In the genomic region with DNA sequence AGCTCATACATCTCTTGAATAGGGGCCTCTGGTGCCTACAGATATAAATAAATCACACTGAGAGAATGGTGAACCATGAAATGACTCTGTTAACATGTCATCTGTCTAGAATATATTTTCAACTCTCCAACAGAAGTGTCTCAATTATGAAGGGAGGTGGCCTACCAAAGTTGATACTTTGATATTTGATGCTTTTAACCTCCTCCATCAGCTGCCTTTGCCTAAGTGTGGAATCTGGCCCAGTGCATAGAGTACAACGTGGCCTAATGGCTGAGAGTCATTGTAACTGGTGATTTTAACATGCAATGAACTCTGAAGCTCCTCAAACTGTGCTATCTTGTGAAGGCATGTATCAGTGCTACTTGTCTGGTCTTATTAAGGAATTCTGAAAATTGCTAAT, we compare ENCODE assay signal across 16 cellular contexts.
DNase-seq lines count a peak whose midpoint lies in the region; ATAC-seq, FAIRE-seq and TF ChIP-seq lines count a peak whose summit lies in the region.
"Had no signal": no experiment of that assay in that cellular context is flagged by ENCODE, and none has a peak within 500 bp of the region (broad histone marks: within the 10 kb centered on the region; RNA-seq: fewer than 3 reads in every experiment).

No MANE protein-coding gene starts in this region.

- H3K27ac ChIP-seq in substantia nigra (ENCODE audit: low read depth, low read length, poor library complexity, severe bottlenecking), result no peak overlapping the region
- H3K27ac ChIP-seq: tibial artery had no signal

- no peaks in the 10 kb centered on the region for H3K36me3 Mint-ChIP-seq in WTC11

- TF ChIP-seq CTCF in WTC11 (IDR thresholded peaks at IDR 0.05), result no peak

- H3K27ac Mint-ChIP-seq in WTC11, result no peak overlapping the region

- CTCF ChIA-PET in WTC11 (lab: Charles Lee), result no interaction called here

- H3K27me3 Mint-ChIP-seq in WTC11 (ENCODE audit: low read depth), result no peaks in the 10 kb centered on the region

- DNase-seq in DMS79 treated with DMSO at 0.1 percent for 48 hours (lab: John Stamatoyannopoulos, UW) (peak; percentile 86), NCI-H2029 (lab: John Stamatoyannopoulos, UW) (peak; percentile 68), NCI-H69 (lab: John Stamatoyannopoulos, UW) (peak; percentile 89), myocyte (ENCODE audit: low read depth) (peak; percentile 84), urothelium cell line (ENCODE audit: low spot score) (no peak), WTC11 (ENCODE audit: low spot score) (no peak), substantia nigra (lab: John Stamatoyannopoulos, UW) (no peak)
- DNase-seq: activated gamma-delta T cell treated with Interleukin-2 at 50 U/mL for 16 hours, AML-193, mucosa of descending colon, NCI-H82, small intestine, T-helper 1 cell, tibial artery had no signal

- H3K4me3 Mint-ChIP-seq in WTC11, result no peak overlapping the region

- no peak for ATAC-seq in WTC11
- ATAC-seq: mucosa of descending colon had no signal

- H3K4me1 Mint-ChIP-seq in WTC11, result no peaks in the 10 kb centered on the region

- no peak for FAIRE-seq in urothelium cell line (lab: Jason Lieb, UNC)
- FAIRE-seq: endometrium, H54, small intestine had no signal

- POLR2A ChIA-PET in WTC11 (lab: Charles Lee), result no interaction called here

- H3K9me3 Mint-ChIP-seq in WTC11, result 0 out of 2 replicates have a peak, but pooled peaks cover 6% of the 10 kb centered on the region

TF ChIP-seq in WTC11, 78 proteins besides CTCF, POLR2A, EP300 and RAD21:
- no peak for TF ChIP-seq SOX15 (CRISPR knock-in tag; IDR thresholded peaks at IDR 0.05)
- TF ChIP-seq, protein P1, sequence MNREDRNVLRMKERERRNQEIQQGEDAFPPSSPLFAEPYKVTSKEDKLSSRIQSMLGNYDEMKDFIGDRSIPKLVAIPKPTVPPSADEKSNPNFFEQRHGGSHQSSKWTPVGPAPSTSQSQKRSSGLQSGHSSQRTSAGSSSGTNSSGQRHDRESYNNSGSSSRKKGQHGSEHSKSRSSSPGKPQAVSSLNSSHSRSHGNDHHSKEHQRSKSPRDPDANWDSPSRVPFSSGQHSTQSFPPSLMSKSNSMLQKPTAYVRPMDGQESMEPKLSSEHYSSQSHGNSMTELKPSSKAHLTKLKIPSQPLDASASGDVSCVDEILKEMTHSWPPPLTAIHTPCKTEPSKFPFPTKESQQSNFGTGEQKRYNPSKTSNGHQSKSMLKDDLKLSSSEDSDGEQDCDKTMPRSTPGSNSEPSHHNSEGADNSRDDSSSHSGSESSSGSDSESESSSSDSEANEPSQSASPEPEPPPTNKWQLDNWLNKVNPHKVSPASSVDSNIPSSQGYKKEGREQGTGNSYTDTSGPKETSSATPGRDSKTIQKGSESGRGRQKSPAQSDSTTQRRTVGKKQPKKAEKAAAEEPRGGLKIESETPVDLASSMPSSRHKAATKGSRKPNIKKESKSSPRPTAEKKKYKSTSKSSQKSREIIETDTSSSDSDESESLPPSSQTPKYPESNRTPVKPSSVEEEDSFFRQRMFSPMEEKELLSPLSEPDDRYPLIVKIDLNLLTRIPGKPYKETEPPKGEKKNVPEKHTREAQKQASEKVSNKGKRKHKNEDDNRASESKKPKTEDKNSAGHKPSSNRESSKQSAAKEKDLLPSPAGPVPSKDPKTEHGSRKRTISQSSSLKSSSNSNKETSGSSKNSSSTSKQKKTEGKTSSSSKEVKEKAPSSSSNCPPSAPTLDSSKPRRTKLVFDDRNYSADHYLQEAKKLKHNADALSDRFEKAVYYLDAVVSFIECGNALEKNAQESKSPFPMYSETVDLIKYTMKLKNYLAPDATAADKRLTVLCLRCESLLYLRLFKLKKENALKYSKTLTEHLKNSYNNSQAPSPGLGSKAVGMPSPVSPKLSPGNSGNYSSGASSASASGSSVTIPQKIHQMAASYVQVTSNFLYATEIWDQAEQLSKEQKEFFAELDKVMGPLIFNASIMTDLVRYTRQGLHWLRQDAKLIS (CRISPR knock-in tag; IDR thresholded peaks at IDR 0.05; ENCODE audit: borderline replicate concordance), result no peak
- TF ChIP-seq, protein P2, sequence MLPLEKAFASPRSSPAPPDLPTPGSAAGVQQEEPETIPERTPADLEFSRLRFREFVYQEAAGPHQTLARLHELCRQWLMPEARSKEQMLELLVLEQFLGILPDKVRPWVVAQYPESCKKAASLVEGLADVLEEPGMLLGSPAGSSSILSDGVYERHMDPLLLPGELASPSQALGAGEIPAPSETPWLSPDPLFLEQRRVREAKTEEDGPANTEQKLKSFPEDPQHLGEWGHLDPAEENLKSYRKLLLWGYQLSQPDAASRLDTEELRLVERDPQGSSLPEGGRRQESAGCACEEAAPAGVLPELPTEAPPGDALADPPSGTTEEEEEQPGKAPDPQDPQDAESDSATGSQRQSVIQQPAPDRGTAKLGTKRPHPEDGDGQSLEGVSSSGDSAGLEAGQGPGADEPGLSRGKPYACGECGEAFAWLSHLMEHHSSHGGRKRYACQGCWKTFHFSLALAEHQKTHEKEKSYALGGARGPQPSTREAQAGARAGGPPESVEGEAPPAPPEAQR (CRISPR knock-in tag; IDR thresholded peaks at IDR 0.05), result no peak

Comparison
In these comparisons a context has a peak if more than half of its experiments do, and no peak if none do; other contexts are left out.
1. DNase-seq: peak in DMS79 treated with DMSO at 0.1 percent for 48 hours (single experiment), NCI-H2029 (single experiment), NCI-H69 (single experiment) and myocyte (single experiment); none in urothelium cell line (single experiment), WTC11 (single experiment) and substantia nigra (0 of 49).